8 cellular contexts compared by ENCODE assay signal in genomic region chr12:106773945-106774807, GRCh38. TPM values are rescaled to one million over a fixed set of nuclear protein-coding genes. Genes with fewer than 3 reads are reported as not detected.
DNase-seq lines count a peak whose midpoint lies in the region; ATAC-seq and TF ChIP-seq lines count a peak whose summit lies in the region.

Gene RIC8B, plus strand, starts transcription at chr12:106774682. Its CDS starts 64 bp downstream, at chr12:106774746.

- POLR2A ChIA-PET in GM10248 (lab: Yijun Ruan, JAX): no interaction called here

- TF ChIP-seq EP300 in tibial nerve (IDR thresholded peaks at IDR 0.05): peak; percentile 90 to 92

- WGBS in tibial nerve, 2 donors: 1% methylated on average over 59 to 71 of the region's 71 CpGs

- TF ChIP-seq POLR2A in tibial nerve (IDR thresholded peaks at IDR 0.05): peak; percentile 75 to 86

- H3K9me3 ChIP-seq in parathyroid adenoma (ENCODE audit: control insufficient read depth, low read length) (no peaks in the 10 kb centered on the region), tibial nerve (no peaks in the 10 kb centered on the region)

- H3K36me3 ChIP-seq in parathyroid adenoma (ENCODE audit: control insufficient read depth, insufficient read depth, low read length): no peaks in the 10 kb centered on the region
- H3K36me3 ChIP-seq in tibial nerve: peaks cover 0 to 4% (median 0%) of the 10 kb centered on the region in 3 donors

- H3K4me1 Mint-ChIP-seq in activated naive CD8-positive, alpha-beta T cell treated with anti-CD3 and anti-CD28 coated beads, Interleukin-2, amount 50 U/mL, for 24 hours: peaks cover 31% of the 10 kb centered on the region

- H3K4me2 ChIP-seq in parathyroid adenoma (ENCODE audit: low read length): peak within 1 kb of the TSS; percentile 93

- H3K4me3 ChIP-seq in parathyroid adenoma (ENCODE audit: low read depth, low read length) (peak within 1 kb of the TSS; percentile 87), tibial nerve (peak within 1 kb of the TSS; percentile 54 to 86 (median 79))

- no peaks in the 10 kb centered on the region for H3K9me3 Mint-ChIP-seq in activated naive CD8-positive, alpha-beta T cell treated with anti-CD3 and anti-CD28 coated beads, Interleukin-2, amount 50 U/mL, for 24 hours

- H3K27ac ChIP-seq in parathyroid adenoma: peak within 1 kb of the TSS; percentile 96
- peak within 1 kb of the TSS; percentile 92 to 98 (median 96) for H3K27ac ChIP-seq in tibial nerve

- TF ChIP-seq CTCF in GM10248 (IDR thresholded peaks at IDR 0.05; ENCODE audit: control extremely low read depth, extremely low read depth, low read depth, missing control alignments) (no peak), parathyroid adenoma (IDR thresholded peaks at IDR 0.05) (peak; percentile 5), tibial nerve (IDR thresholded peaks at IDR 0.05) (no peak)

- peak within 1 kb of the TSS; percentile 99 for H3K27ac Mint-ChIP-seq in activated naive CD8-positive, alpha-beta T cell treated with anti-CD3 and anti-CD28 coated beads, Interleukin-2, amount 50 U/mL, for 24 hours

- peaks cover 21% of the 10 kb centered on the region for H3K79me2 ChIP-seq in parathyroid adenoma

- DNase-seq in GM10248 (ENCODE audit: extremely low spot score) (peak; percentile 88), NCI-H1105 treated with DMSO at 0.1 percent for 48 hours (lab: John Stamatoyannopoulos, UW) (peak; percentile 99), SW 1271 (lab: John Stamatoyannopoulos, UW) (peak; percentile 94 to 99), Right ventricle myocardium superior (peak; percentile 95), tibial nerve (ENCODE audit: low spot score in 2 of 2) (peak; percentile 90 to 95)
- DNase-seq in activated naive CD8-positive, alpha-beta T cell treated with anti-CD3 and anti-CD28 coated beads, Interleukin-2, amount 50 U/mL, for 24 hours: peak; percentile 83

- ATAC-seq in HG02623 (IDR thresholded peaks at IDR 0.05; ENCODE audit: unreplicated experiment): peak; percentile 86
- ATAC-seq in activated naive CD8-positive, alpha-beta T cell treated with anti-CD3 and anti-CD28 coated beads, Interleukin-2, amount 50 U/mL, for 24 hours: peak; percentile 93
- peak; percentile 97 for ATAC-seq in Right ventricle myocardium superior (ENCODE audit: poor library complexity)

- no peaks in the 10 kb centered on the region for H3K27me3 ChIP-seq in parathyroid adenoma (ENCODE audit: control insufficient read depth, insufficient read depth, low read length)
- no peaks in the 10 kb centered on the region for H3K27me3 ChIP-seq in tibial nerve

- H3K27me3 Mint-ChIP-seq in activated naive CD8-positive, alpha-beta T cell treated with anti-CD3 and anti-CD28 coated beads, Interleukin-2, amount 50 U/mL, for 24 hours: no peaks in the 10 kb centered on the region

- peak within 1 kb of the TSS; percentile 96 for H3K4me3 Mint-ChIP-seq in activated naive CD8-positive, alpha-beta T cell treated with anti-CD3 and anti-CD28 coated beads, Interleukin-2, amount 50 U/mL, for 24 hours

- peaks cover 2% of the 10 kb centered on the region for H3K36me3 Mint-ChIP-seq in activated naive CD8-positive, alpha-beta T cell treated with anti-CD3 and anti-CD28 coated beads, Interleukin-2, amount 50 U/mL, for 24 hours (ENCODE audit: low read depth)

- peaks cover 4% of the 10 kb centered on the region for H3K4me1 ChIP-seq in parathyroid adenoma
- peaks cover 0 to 25% (median 5%) of the 10 kb centered on the region in 4 donors for H3K4me1 ChIP-seq in tibial nerve

- peak within 1 kb of the TSS; percentile 6 for H3K9ac ChIP-seq in parathyroid adenoma

- CTCF ChIA-PET in GM10248 (lab: Yijun Ruan, JAX): interaction anchor here (1.3 to 1.6 kb wide), 4 partner anchors 11 to 24 kb away, joined by 3 to 5 read pairs (median 4); no protein-coding TSS in a partner anchor

- H2AFZ ChIP-seq in parathyroid adenoma: peak within 1 kb of the TSS; percentile 80

- intact Hi-C loops in Right ventricle myocardium superior (cut with DNase I): loop anchor here (5.0 to 10.0 kb wide), 2 partner anchors 68 to 181 kb away; partner anchors contain the start of gene TMEM263

RNA-seq across cellular contexts. Expression of gene RIC8B, which starts in this region (rescaled TPM):
- total RNA-seq in Right ventricle myocardium superior (25.4 TPM), tibial nerve (10 to 100 TPM; 15.1 to 24.9 (median 21.6) TPM)

Comparison
In these comparisons a context has a peak if more than half of its experiments do, and no peak if none do; other contexts are left out.
1. Peak in every context shown above with its lines: DNase-seq, ATAC-seq, H3K4me3 ChIP-seq and H3K27ac ChIP-seq.